ENCODE assay signal across 22 cellular contexts in genomic region chrX:70635227-70635626, GRCh38.
A peak's percentile ranks its signal among the peaks of the same experiment; 100 is the strongest.
DNase-seq lines count a peak whose midpoint lies in the region; ATAC-seq and TF ChIP-seq lines count a peak whose summit lies in the region.
"Had no signal": no experiment of that assay in that cellular context is flagged by ENCODE, and none has a peak within 500 bp of the region (broad histone marks: within the 10 kb centered on the region; RNA-seq: fewer than 3 reads in every experiment).

No MANE protein-coding gene starts in this region.

- no peak overlapping the region for H3K4me3 Mint-ChIP-seq in CD4-positive, alpha-beta memory T cell
- H3K4me3 Mint-ChIP-seq: B cell; CD4-positive, alpha-beta T cell; CD8-positive, alpha-beta memory T cell had no signal

- H3K56ac ChIP-seq in mesendoderm (ENCODE audit: low read length) = no peak overlapping the region

- H3K27ac Mint-ChIP-seq in CD4-positive, alpha-beta memory T cell = no peak overlapping the region
- H3K27ac Mint-ChIP-seq: B cell; CD4-positive, alpha-beta T cell; CD8-positive, alpha-beta memory T cell had no signal

- no peaks in the 10 kb centered on the region for H3K9me3 ChIP-seq in gastroesophageal sphincter
- H3K9me3 ChIP-seq in CD4-positive, alpha-beta memory T cell (ENCODE audit: control insufficient read depth in 1 of 2, low read length in 2 of 2) = no peaks in the 10 kb centered on the region
- no peaks in the 10 kb centered on the region for H3K9me3 ChIP-seq in vagina
- H3K9me3 ChIP-seq: A549 had no signal

- TF ChIP-seq POLR2A in gastroesophageal sphincter (IDR thresholded peaks at IDR 0.05) = no peak
- no peak for TF ChIP-seq POLR2A in vagina (IDR thresholded peaks at IDR 0.05)

- WGBS in gastroesophageal sphincter (ENCODE audit: low coverage in 1 of 2), 2 donors = 83% methylated on average over 2 of the region's 4 CpGs; no CpG with 5 or more reads in 1 of the 2 donors
- no CpG with 5 or more reads among the region's 4 CpGs for WGBS in mesendoderm (ENCODE audit: extremely low coverage, insufficient coverage, low lambda C conversion rate)

- CTCF ChIA-PET in CD4-positive, alpha-beta memory T cell (lab: Charles Lee; ENCODE audit: partially characterized antibody) = no interaction called here

- H3K79me2 ChIP-seq in mesendoderm (ENCODE audit: control insufficient read depth, insufficient read depth, low read length) = no peaks in the 10 kb centered on the region

- no peaks in the 10 kb centered on the region for H3K4me1 ChIP-seq in gastroesophageal sphincter
- no peaks in the 10 kb centered on the region for H3K4me1 ChIP-seq in mesendoderm (ENCODE audit: control insufficient read depth, low read depth, low read length)
- H3K4me1 ChIP-seq in CD4-positive, alpha-beta memory T cell (ENCODE audit: insufficient read depth, low read length) = no peaks in the 10 kb centered on the region
- no peaks in the 10 kb centered on the region for H3K4me1 ChIP-seq in vagina
- H3K4me1 ChIP-seq: A549; BLaER1 treated with 17β-estradiol and CSF1 and Interleukin-3, amounts not matched to agents 10 nM and 100 nM had no signal

- intact Hi-C loops in CD4-positive, alpha-beta memory T cell (cut with micrococcal nuclease) = no loop called here
- intact Hi-C loops in vagina (cut with DNase I) = no loop called here

- H3K9ac ChIP-seq in mesendoderm (ENCODE audit: low read length) = no peak overlapping the region
- H3K9ac ChIP-seq: BLaER1 treated with 17β-estradiol and CSF1 and Interleukin-3, amounts not matched to agents 10 nM and 100 nM had no signal

- H3K27me3 Mint-ChIP-seq in CD4-positive, alpha-beta memory T cell = no peaks in the 10 kb centered on the region
- H3K27me3 Mint-ChIP-seq: B cell; CD4-positive, alpha-beta T cell had no signal

- H4K8ac ChIP-seq in mesendoderm (ENCODE audit: low read depth, low read length) = no peak overlapping the region

- no peaks in the 10 kb centered on the region for H3K27me3 ChIP-seq in gastroesophageal sphincter
- no peaks in the 10 kb centered on the region for H3K27me3 ChIP-seq in mesendoderm (ENCODE audit: insufficient read depth, low read length, poor library complexity)
- H3K27me3 ChIP-seq in CD4-positive, alpha-beta memory T cell (ENCODE audit: insufficient read depth, low read length) = no peaks in the 10 kb centered on the region
- no peaks in the 10 kb centered on the region for H3K27me3 ChIP-seq in vagina

- no peak overlapping the region for H2AK5ac ChIP-seq in mesendoderm (ENCODE audit: low read length)

- H2BK15ac ChIP-seq in mesendoderm (replicated peaks; ENCODE audit: low read depth) = no peak overlapping the region

- peak; percentile 22 for ATAC-seq in gastroesophageal sphincter
- ATAC-seq: A549 had no signal

- no peaks in the 10 kb centered on the region for H3K36me3 ChIP-seq in gastroesophageal sphincter
- H3K36me3 ChIP-seq in mesendoderm (ENCODE audit: control insufficient read depth, insufficient read depth, low read length) = no peaks in the 10 kb centered on the region
- no peaks in the 10 kb centered on the region for H3K36me3 ChIP-seq in CD4-positive, alpha-beta memory T cell (ENCODE audit: insufficient read depth, low read length)
- H3K36me3 ChIP-seq in vagina = no peaks in the 10 kb centered on the region
- H3K36me3 ChIP-seq: BLaER1 treated with 17β-estradiol and CSF1 and Interleukin-3, amounts not matched to agents 10 nM and 100 nM had no signal

- no peaks in the 10 kb centered on the region for H3K79me1 ChIP-seq in mesendoderm (ENCODE audit: low read length)

- H3K4me2 ChIP-seq in mesendoderm (ENCODE audit: low read length) = no peak overlapping the region
- H3K4me2 ChIP-seq: A549; BLaER1 treated with 17β-estradiol and CSF1 and Interleukin-3, amounts not matched to agents 10 nM and 100 nM had no signal

- no peaks in the 10 kb centered on the region for H3K36me3 Mint-ChIP-seq in CD4-positive, alpha-beta memory T cell
- H3K36me3 Mint-ChIP-seq: CD8-positive, alpha-beta memory T cell had no signal

- POLR2A ChIA-PET in CD4-positive, alpha-beta memory T cell (lab: Charles Lee; ENCODE audit: partially characterized antibody) = no interaction called here

- no peak overlapping the region for H4K5ac ChIP-seq in mesendoderm (ENCODE audit: low read length)

- H3K27ac ChIP-seq in gastroesophageal sphincter = no peak overlapping the region
- no peak overlapping the region for H3K27ac ChIP-seq in mesendoderm (ENCODE audit: low read depth, low read length)
- no peak overlapping the region for H3K27ac ChIP-seq in CD4-positive, alpha-beta memory T cell (ENCODE audit: low read depth, low read length)
- H3K27ac ChIP-seq in vagina = no peak overlapping the region
- H3K27ac ChIP-seq: 22Rv1; A549; BLaER1 treated with 17β-estradiol and CSF1 and Interleukin-3, amounts not matched to agents 10 nM and 100 nM; C4-2B had no signal

- H3K4ac ChIP-seq in mesendoderm (ENCODE audit: low read depth, low read length) = no peak overlapping the region

- no peaks in the 10 kb centered on the region for H3K9me3 Mint-ChIP-seq in CD4-positive, alpha-beta memory T cell
- H3K9me3 Mint-ChIP-seq: CD8-positive, alpha-beta memory T cell had no signal

- peak; percentile 43 for DNase-seq in ELF-1 (ENCODE audit: low read depth, low spot score)
- DNase-seq in mesendoderm = peak; percentile 7
- DNase-seq in CD4-positive, alpha-beta memory T cell = no peak
- no peak for DNase-seq in stimulated activated CD4-positive, alpha-beta T cell treated with anti-CD3 and anti-CD28 coated beads, Interleukin-4, amount 100 ng/mL, for 24 hours
- DNase-seq in vagina (ENCODE audit: extremely low spot score in 2 of 2) = no peak
- DNase-seq: AML-193; CD4-positive, alpha-beta T cell; CD8-positive, alpha-beta memory T cell; COR-L47; DMS 273 treated with DMSO at 0.1 percent for 48 hours; DMS153; DMS53; DMS79; DND-41; EL; GF-D8 had no signal

- H2BK5ac ChIP-seq in mesendoderm (ENCODE audit: low read length) = no peak overlapping the region

- H3K23ac ChIP-seq in mesendoderm (ENCODE audit: low read length) = no peak overlapping the region

- TF ChIP-seq CTCF in gastroesophageal sphincter (IDR thresholded peaks at IDR 0.05) (no peak), vagina (IDR thresholded peaks at IDR 0.05) (no peak)

- no peak overlapping the region for H3K4me3 ChIP-seq in gastroesophageal sphincter
- no peak overlapping the region for H3K4me3 ChIP-seq in mesendoderm (ENCODE audit: low read length)
- no peak overlapping the region for H3K4me3 ChIP-seq in CD4-positive, alpha-beta memory T cell (ENCODE audit: low read length in 2 of 2)
- H3K4me3 ChIP-seq in vagina = no peak overlapping the region
- H3K4me3 ChIP-seq: A549; BLaER1 treated with 17β-estradiol and CSF1 and Interleukin-3, amounts not matched to agents 10 nM and 100 nM had no signal

- H3K4me1 Mint-ChIP-seq in CD4-positive, alpha-beta memory T cell = no peaks in the 10 kb centered on the region
- H3K4me1 Mint-ChIP-seq: B cell; CD8-positive, alpha-beta memory T cell had no signal

- TF ChIP-seq EP300 in gastroesophageal sphincter (IDR thresholded peaks at IDR 0.05) = no peak

- H3K18ac ChIP-seq in mesendoderm (ENCODE audit: low read length) = no peak overlapping the region

- no peak overlapping the region for H2BK120ac ChIP-seq in mesendoderm (ENCODE audit: low read depth, low read length)

Comparison
In these comparisons a context has a peak if more than half of its experiments do, and no peak if none do; other contexts are left out.
1. DNase-seq: peak in ELF-1 (single experiment) and mesendoderm (single experiment); none in CD4-positive, alpha-beta memory T cell (0 of 5), stimulated activated CD4-positive, alpha-beta T cell treated with anti-CD3 and anti-CD28 coated beads, Interleukin-4, amount 100 ng/mL, for 24 hours (single experiment) and vagina (0 of 2).